ENCODE assay signal across 23 cellular contexts in genomic region chr7:50959560-50959959, GRCh38.
"Had no signal": no experiment of that assay in that cellular context is flagged by ENCODE, and none has a peak within 500 bp of the region (broad histone marks: within the 10 kb centered on the region; RNA-seq: fewer than 3 reads in every experiment).

No MANE protein-coding gene starts in this region.

- DNase-seq: colonic mucosa; cortex of kidney; dorsolateral prefrontal cortex; effector CD4-positive, alpha-beta T cell; effector CD8-positive, alpha-beta T cell; effector memory CD4-positive, alpha-beta T cell; effector memory CD8-positive, alpha-beta T cell; endodermal cell; erythroblast; esophagus squamous epithelium; foreskin fibroblast; foreskin keratinocyte; foreskin melanocyte; gastrocnemius medialis; glutamatergic neuron; head of caudate nucleus; heart left ventricle had no signal

- H3K36me3 ChIP-seq: colonic mucosa, esophagus muscularis mucosa, esophagus squamous epithelium, gastrocnemius medialis, gastroesophageal sphincter, heart left ventricle had no signal

- H3K4me3 ChIP-seq: colonic mucosa, coronary artery, dorsolateral prefrontal cortex, esophagus muscularis mucosa, esophagus squamous epithelium, gastrocnemius medialis, gastroesophageal sphincter, heart left ventricle had no signal

- H3K4me1 ChIP-seq: colonic mucosa, foreskin keratinocyte had no signal

- ATAC-seq: effector memory CD8-positive, alpha-beta T cell; esophagus mucosa; foreskin keratinocyte; gastrocnemius medialis; gastroesophageal sphincter; heart left ventricle had no signal

- H3K27ac Mint-ChIP-seq: dendritic cell treated with granulocyte-macrophage colony-stimulating factor and Interleukin-4, amounts not matched to agents 40 ng/mL and 50 ng/mL, for 4 days; effector memory CD8-positive, alpha-beta T cell; endodermal cell had no signal

- H3K27ac ChIP-seq: colonic mucosa, coronary artery, dorsolateral prefrontal cortex, epithelial cell of prostate, esophagus muscularis mucosa, esophagus squamous epithelium, foreskin keratinocyte, gastrocnemius medialis, gastroesophageal sphincter, heart left ventricle had no signal

- H3K4me3 Mint-ChIP-seq: dendritic cell treated with granulocyte-macrophage colony-stimulating factor and Interleukin-4, amounts not matched to agents 40 ng/mL and 50 ng/mL, for 4 days; effector memory CD8-positive, alpha-beta T cell; endodermal cell had no signal

- H3K27me3 ChIP-seq: colonic mucosa, dorsolateral prefrontal cortex, esophagus muscularis mucosa, esophagus squamous epithelium, gastrocnemius medialis, gastroesophageal sphincter, heart left ventricle had no signal

- H3K9me3 Mint-ChIP-seq: dendritic cell treated with granulocyte-macrophage colony-stimulating factor and Interleukin-4, amounts not matched to agents 40 ng/mL and 50 ng/mL, for 4 days; effector memory CD8-positive, alpha-beta T cell had no signal

- H3K9me3 ChIP-seq: colonic mucosa, esophagus muscularis mucosa, esophagus squamous epithelium, gastrocnemius medialis, gastroesophageal sphincter had no signal
